In genomic region chr7:2873686-2874551, GRCh38 we compare ENCODE assay signal across 1 cellular context.
TF ChIP-seq lines count a peak whose summit lies in the region.

No MANE protein-coding gene starts in this region.

TF ChIP-seq in K562, 482 proteins besides CTCF, POLR2A, EP300 and RAD21 (continued from another document and continues in another):
- no peak for TF ChIP-seq CTCFL (IDR thresholded peaks at IDR 0.05; ENCODE audit: borderline replicate concordance, insufficient read depth, low read depth, low read length, poor library complexity, severe bottlenecking)
- no peak for TF ChIP-seq GABPB2 (CRISPR knock-in tag; conservative IDR thresholded peaks at IDR 0.05)
- TF ChIP-seq CREB5 (CRISPR knock-in tag; IDR thresholded peaks at IDR 0.05) = no peak
- TF ChIP-seq NRF1 (conservative IDR thresholded peaks at IDR 0.05 in 1 of 2, IDR thresholded peaks at IDR 0.05 in 1 of 2) = no peak
- peak; percentile 59; the same call in 1 of the 2 replicates for TF ChIP-seq LCOR (CRISPR knock-in tag; IDR thresholded peaks at IDR 0.05)
- TF ChIP-seq CEBPZ (IDR thresholded peaks at IDR 0.05; ENCODE audit: borderline replicate concordance, low read depth, low read length) = no peak
- no peak for TF ChIP-seq POU5F1 (IDR thresholded peaks at IDR 0.05; ENCODE audit: borderline replicate concordance, low read depth, low read length, partially characterized antibody)
- no peak for TF ChIP-seq PYGO2 (tag; IDR thresholded peaks at IDR 0.05)
- no peak for TF ChIP-seq FOXP4 (CRISPR knock-in tag; IDR thresholded peaks at IDR 0.05; ENCODE audit: borderline replicate concordance)
- no peak for TF ChIP-seq KAT8 (IDR thresholded peaks at IDR 0.05; ENCODE audit: low read depth)
- TF ChIP-seq SREBF1 (IDR thresholded peaks at IDR 0.05; ENCODE audit: borderline replicate concordance, low read depth, low read length) = no peak
- TF ChIP-seq HNRNPK (IDR thresholded peaks at IDR 0.05; ENCODE audit: low read depth, low read length, poor library complexity, severe bottlenecking) = no peak
- TF ChIP-seq ZBTB7A (IDR thresholded peaks at IDR 0.05; ENCODE audit: borderline replicate concordance, control insufficient read depth, low read depth, low read length) = peak; percentile 91
- no peak for TF ChIP-seq FOSL1 (tag; conservative IDR thresholded peaks at IDR 0.05)
- no peak for TF ChIP-seq GATA2 (CRISPR knock-in tag; IDR thresholded peaks at IDR 0.05)
- no peak for TF ChIP-seq ARID4B (CRISPR knock-in tag; IDR thresholded peaks at IDR 0.05)
- no peak for TF ChIP-seq ARID3B (CRISPR knock-in tag; IDR thresholded peaks at IDR 0.05; ENCODE audit: borderline replicate concordance)
- no peak for TF ChIP-seq HMG20A (CRISPR knock-in tag; conservative IDR thresholded peaks at IDR 0.05)
- no peak for TF ChIP-seq ZNF174 (CRISPR knock-in tag; IDR thresholded peaks at IDR 0.05)
- no peak for TF ChIP-seq IRF2 (CRISPR knock-in tag; IDR thresholded peaks at IDR 0.05)
- TF ChIP-seq MEIS2 (IDR thresholded peaks at IDR 0.05; ENCODE audit: partially characterized antibody) = no peak
- TF ChIP-seq ZNF253 (CRISPR knock-in tag; conservative IDR thresholded peaks at IDR 0.05) = no peak
- no peak for TF ChIP-seq E2F3 (CRISPR knock-in tag; IDR thresholded peaks at IDR 0.05)
- TF ChIP-seq ZBED1 (IDR thresholded peaks at IDR 0.05) = no peak; the same call in 1 of the 2 replicates
- TF ChIP-seq ZC3H8 (IDR thresholded peaks at IDR 0.05) = peak; percentile 95; the same call in 1 of the 2 replicates
- TF ChIP-seq ZNF740 (CRISPR knock-in tag; IDR thresholded peaks at IDR 0.05) = no peak
- TF ChIP-seq ZNF740 (tag; IDR thresholded peaks at IDR 0.05) = no peak
- 0 out of 4 replicates have a peak, but pooled peaks of 1 of the 2 experiments have one; percentile 51 for TF ChIP-seq ARNT (IDR thresholded peaks at IDR 0.05)
- TF ChIP-seq CHD4 (IDR thresholded peaks at IDR 0.05; ENCODE audit: insufficient read depth, insufficient replicate concordance, low read depth, low read length, poor library complexity, severe bottlenecking) = no peak
- no peak for TF ChIP-seq KLF13 (tag; IDR thresholded peaks at IDR 0.05; ENCODE audit: borderline replicate concordance, low read depth)
- no peak for TF ChIP-seq ZNF584 (CRISPR knock-in tag; IDR thresholded peaks at IDR 0.05; ENCODE audit: low read depth)
- TF ChIP-seq ZBTB17 (CRISPR knock-in tag; IDR thresholded peaks at IDR 0.05) = no peak
- TF ChIP-seq HDGF (IDR thresholded peaks at IDR 0.05) = no peak
- no peak for TF ChIP-seq JUN (IDR thresholded peaks at IDR 0.05; ENCODE audit: borderline replicate concordance, low read depth, low read length)
- no peak for TF ChIP-seq JUN (CRISPR knock-in tag; IDR thresholded peaks at IDR 0.05; ENCODE audit: borderline replicate concordance)
- TF ChIP-seq ZBTB1 (CRISPR knock-in tag; IDR thresholded peaks at IDR 0.05; ENCODE audit: borderline replicate concordance, low read depth) = no peak
- no peak for TF ChIP-seq NFRKB (IDR thresholded peaks at IDR 0.05; ENCODE audit: low read depth)
- TF ChIP-seq ZFPM2 (CRISPR knock-in tag; IDR thresholded peaks at IDR 0.05) = no peak
- no peak for TF ChIP-seq ZKSCAN8 (CRISPR knock-in tag; IDR thresholded peaks at IDR 0.05)
- TF ChIP-seq ZNF277 (CRISPR knock-in tag; IDR thresholded peaks at IDR 0.05; ENCODE audit: borderline replicate concordance) = no peak
- no peak for TF ChIP-seq STAT5B (CRISPR knock-in tag; IDR thresholded peaks at IDR 0.05)
- TF ChIP-seq ZMIZ1 (IDR thresholded peaks at IDR 0.05; ENCODE audit: low read depth in 2 of 2, low read length in 2 of 2) = peak in 1 of 2 experiments; percentile 82; a peak in 1 of 4 replicates
